In genomic region chr5:143231973-143232812, GRCh38 we compare ENCODE assay signal across 17 cellular contexts.
DNase-seq lines count a peak whose midpoint lies in the region; ATAC-seq, FAIRE-seq and TF ChIP-seq lines count a peak whose summit lies in the region.
"Had no signal": no experiment of that assay in that cellular context is flagged by ENCODE, and none has a peak within 500 bp of the region (broad histone marks: within the 10 kb centered on the region; RNA-seq: fewer than 3 reads in every experiment).

No MANE protein-coding gene starts in this region.

- TF ChIP-seq CTCF in foreskin keratinocyte (conservative IDR thresholded peaks at IDR 0.05) (no peak), SK-N-SH (IDR thresholded peaks at IDR 0.05) (no peak), brain microvascular endothelial cell (IDR thresholded peaks at IDR 0.05; ENCODE audit: low read depth, low read length, missing control alignments) (no peak)

- WGBS in SK-N-SH (ENCODE audit: low lambda C conversion rate): 90% methylated on average over 7 of the region's 7 CpGs

- no peak for TF ChIP-seq RAD21 in SK-N-SH (IDR thresholded peaks at IDR 0.05; ENCODE audit: low read length)

- ATAC-seq in GM19468 (IDR thresholded peaks at IDR 0.05; ENCODE audit: extremely low read depth, unreplicated experiment) (peak; percentile 9), HG03354 (IDR thresholded peaks at IDR 0.05; ENCODE audit: poor library complexity, severe bottlenecking, unreplicated experiment) (peak; percentile 44), foreskin keratinocyte (no peak)
- ATAC-seq: naive thymus-derived CD8-positive, alpha-beta T cell had no signal

- H3K9ac ChIP-seq in SK-N-SH: no peak overlapping the region

- H2AFZ ChIP-seq in SK-N-SH (ENCODE audit: low read depth): no peak overlapping the region

- H3K27ac ChIP-seq in foreskin keratinocyte (peak overlapping the region; percentile 57), SK-N-SH (ENCODE audit: low read depth in 2 of 2, low read length in 1 of 2) (no peak overlapping the region), brain microvascular endothelial cell (no peak overlapping the region)
- H3K27ac ChIP-seq: left ventricle myocardium inferior had no signal

- H3K9me2 ChIP-seq in SK-N-SH: no peaks in the 10 kb centered on the region

- no peak for TF ChIP-seq EP300 in SK-N-SH (IDR thresholded peaks at IDR 0.05; ENCODE audit: borderline replicate concordance in 1 of 2, low read depth in 1 of 2, low read length in 1 of 2)

- FAIRE-seq in GM18507 (lab: Jason Lieb, UNC): peak; percentile 96
- FAIRE-seq: colon had no signal

- H3K36me3 ChIP-seq in SK-N-SH (replicated peaks in 1 of 2; ENCODE audit: control insufficient read depth in 1 of 2, insufficient read depth in 2 of 2, low read length in 1 of 2): no peaks in the 10 kb centered on the region
- no peaks in the 10 kb centered on the region for H3K36me3 ChIP-seq in brain microvascular endothelial cell (replicated peaks)
- H3K36me3 ChIP-seq: left ventricle myocardium inferior had no signal

- CTCF ChIA-PET in SK-N-SH (lab: Yijun Ruan, JAX): no interaction called here

- H3K9me3 ChIP-seq in SK-N-SH: no peaks in the 10 kb centered on the region
- H3K9me3 ChIP-seq: left ventricle myocardium inferior had no signal

- no peak overlapping the region for H3K4me2 ChIP-seq in SK-N-SH

- H3F3A ChIP-seq in SK-N-SH (replicated peaks; ENCODE audit: insufficient read depth): no peaks in the 10 kb centered on the region

- POLR2A ChIA-PET in SK-N-SH (lab: Yijun Ruan, JAX): no interaction called here

- H3K4me3 ChIP-seq in SK-N-SH (ENCODE audit: low read depth in 2 of 2, low read length in 1 of 2) (no peak overlapping the region), brain microvascular endothelial cell (ENCODE audit: low read depth, low read length) (no peak overlapping the region)
- H3K4me3 ChIP-seq: left ventricle myocardium inferior had no signal

- H3K27me3 ChIP-seq in foreskin keratinocyte: no peaks in the 10 kb centered on the region
- no peaks in the 10 kb centered on the region for H3K27me3 ChIP-seq in SK-N-SH (ENCODE audit: insufficient read depth)
- no peaks in the 10 kb centered on the region for H3K27me3 ChIP-seq in brain microvascular endothelial cell (replicated peaks)

- no peaks in the 10 kb centered on the region for H4K20me1 ChIP-seq in SK-N-SH (ENCODE audit: insufficient read depth)

- peaks cover 25% of the 10 kb centered on the region for H3K4me1 ChIP-seq in foreskin keratinocyte
- H3K4me1 ChIP-seq in SK-N-SH (ENCODE audit: control insufficient read depth in 1 of 2, insufficient read depth in 2 of 2, low read depth in 1 of 2, low read length in 1 of 2): peaks cover 5 to 7% of the 10 kb centered on the region in 2 experiments; a peak in 1 of 4 replicates

- in situ Hi-C loops in ACHN (cut with HindIII; ENCODE audit: low pct_ligation_motif_present, low pct_unique_long_range_greater_than_20kb, low sequenced_read_pairs) (no loop called here), brain microvascular endothelial cell (cut with HindIII; ENCODE audit: low pct_ligation_motif_present, low sequenced_read_pairs) (no loop called here)

- no peak for DNase-seq in GM18507 (ENCODE audit: extremely low spot score, insufficient read length, low read depth)
- no peak for DNase-seq in foreskin keratinocyte
- no peak for DNase-seq in SK-N-SH
- no peak for DNase-seq in NCI-H446 (lab: John Stamatoyannopoulos, UW)
- no peak for DNase-seq in ACHN
- no peak for DNase-seq in brain microvascular endothelial cell
- DNase-seq: activated CD4-positive, alpha-beta T cell treated with anti-CD3 and anti-CD28 coated beads, Interleukin-2, amount 50 U/mL, for 1 hour; activated T-cell treated with anti-CD3 and anti-CD28 coated beads, Interleukin-2, amount 50 U/mL, for 48 hours; DMS 273 treated with DMSO at 0.1 percent for 48 hours; hippocampal formation; left ventricle myocardium inferior; naive thymus-derived CD8-positive, alpha-beta T cell; NCI-H187 treated with DMSO at 0.1 percent for 48 hours; NCI-H526 treated with DMSO at 0.1 percent for 48 hours had no signal

- no peaks in the 10 kb centered on the region for H3K79me2 ChIP-seq in SK-N-SH (ENCODE audit: insufficient read depth)

TF ChIP-seq in SK-N-SH, 30 proteins besides CTCF, POLR2A, EP300 and RAD21:
- TF ChIP-seq MAX (IDR thresholded peaks at IDR 0.05; ENCODE audit: low read depth) (no peak), SMC3 (IDR thresholded peaks at IDR 0.05; ENCODE audit: low read depth, low read length) (no peak), NRF1 (IDR thresholded peaks at IDR 0.05; ENCODE audit: low read depth, low read length) (no peak), ELF1 (IDR thresholded peaks at IDR 0.05) (no peak), RCOR1 (IDR thresholded peaks at IDR 0.05; ENCODE audit: low read length) (no peak), TCF12 (IDR thresholded peaks at IDR 0.05) (no peak), ZBTB33 (IDR thresholded peaks at IDR 0.05; ENCODE audit: borderline replicate concordance, low read depth) (no peak), POLR2AphosphoS5 (IDR thresholded peaks at IDR 0.05; ENCODE audit: low read depth, low read length) (no peak), REST (IDR thresholded peaks at IDR 0.05; ENCODE audit: low read depth, low read length) (no peak), PBX3 (IDR thresholded peaks at IDR 0.05) (no peak), YY1 (IDR thresholded peaks at IDR 0.05; ENCODE audit: low read depth) (no peak), RXRA (IDR thresholded peaks at IDR 0.05; ENCODE audit: borderline replicate concordance, low read depth) (no peak), TEAD4 (IDR thresholded peaks at IDR 0.05; ENCODE audit: borderline replicate concordance, insufficient read depth) (no peak)
TF ChIP-seq in SK-N-SH: peak in this region for 0.
